Comparison of ENCODE assay signal across 15 cellular contexts in the genomic region with DNA sequence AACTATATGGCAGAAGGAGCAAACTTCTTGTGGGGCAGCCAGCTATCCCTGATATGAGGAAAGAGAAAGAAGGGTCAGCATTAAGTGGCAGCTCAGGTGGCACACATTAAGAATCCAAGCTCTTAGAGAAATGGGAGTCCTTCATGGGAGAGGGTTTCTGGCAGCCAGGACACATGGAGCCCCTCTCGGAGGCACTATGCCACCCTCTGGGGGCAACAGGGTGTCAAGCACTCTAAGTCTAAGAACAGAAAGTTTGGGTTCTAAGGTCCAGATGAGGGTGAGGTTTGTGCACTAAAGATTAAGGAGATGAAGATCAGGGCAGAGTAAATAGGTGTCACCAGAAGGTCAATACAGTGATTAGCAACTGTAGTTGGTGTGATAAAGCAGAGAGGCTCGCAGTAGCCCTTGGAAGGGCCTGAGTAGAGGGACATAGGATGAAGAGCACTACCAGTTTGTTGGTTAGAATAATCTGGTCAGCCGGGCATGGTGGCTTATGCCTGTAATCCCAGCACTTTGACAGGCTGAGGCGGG.
DNase-seq lines count a peak whose midpoint lies in the region; ATAC-seq and TF ChIP-seq lines count a peak whose summit lies in the region.
"Had no signal": no experiment of that assay in that cellular context is flagged by ENCODE, and none has a peak within 500 bp of the region (broad histone marks: within the 10 kb centered on the region; RNA-seq: fewer than 3 reads in every experiment).

No MANE protein-coding gene starts in this region.

- no peak for DNase-seq in activated CD8-positive, alpha-beta memory T cell treated with anti-CD3 and anti-CD28 coated beads, Interleukin-2, amount 10 ng/mL, durations not matched to agents 7 days and 5 days
- no peak for DNase-seq in activated CD8-positive, alpha-beta memory T cell treated with anti-CD3 and anti-CD28 coated beads, Interleukin-2, amount 50 U/mL, for 4 hours
- DNase-seq in H7 (peak; percentile 43), nephron progenitor cell (no peak), AG08395 (ENCODE audit: low spot score) (no peak), endothelial cell (ENCODE audit: low spot score) (no peak)
- DNase-seq in activated T-helper 1 cell treated with anti-CD3 and anti-CD28 coated beads, Interleukin-12 subunit alpha, Interleukin-12 subunit beta, Interleukin-2, Interleukin-4 antibody, amounts not matched to agents 30 ng/mL and 10 ng/mL and 1 ng/mL, durations not matched to agents 14 hours and 24 hours and 36 hours (ENCODE audit: low spot score) = no peak
- DNase-seq in activated effector memory CD4-positive, alpha-beta T cell treated with anti-CD3 and anti-CD28 coated beads, Interleukin-2, amount 50 U/mL, for 16 hours = no peak
- DNase-seq: GDM1; heart right ventricle; left lung; NCI-H526 treated with DMSO at 0.1 percent for 48 hours; nucleus accumbens; stimulated activated CD4-positive, alpha-beta T cell treated with anti-CD3 and anti-CD28 coated beads, Interleukin-12 subunit alpha, Interleukin-12 subunit beta, amount 100 ng/mL, for 4 hours had no signal

- no peak for ATAC-seq in activated CD8-positive, alpha-beta memory T cell treated with anti-CD3 and anti-CD28 coated beads, Interleukin-2, amount 10 ng/mL, durations not matched to agents 7 days and 5 days
- ATAC-seq: left lung had no signal

- no peaks in the 10 kb centered on the region for H3K27me3 ChIP-seq in H7 (ENCODE audit: control insufficient read depth, insufficient read depth, low read length)
- H3K27me3 ChIP-seq: heart right ventricle, left lung, SJSA1 had no signal

- intact Hi-C loops in activated T-helper 1 cell treated with anti-CD3 and anti-CD28 coated beads, Interleukin-12 subunit alpha, Interleukin-12 subunit beta, Interleukin-2, Interleukin-4 antibody, amounts not matched to agents 30 ng/mL and 10 ng/mL and 1 ng/mL, durations not matched to agents 14 hours and 24 hours and 36 hours (cut with micrococcal nuclease) = no loop called here

- peaks cover 39% of the 10 kb centered on the region for H3K4me1 Mint-ChIP-seq in activated CD8-positive, alpha-beta memory T cell treated with anti-CD3 and anti-CD28 coated beads, Interleukin-2, amount 10 ng/mL, durations not matched to agents 7 days and 5 days
- peaks cover 72% of the 10 kb centered on the region for H3K4me1 Mint-ChIP-seq in activated T-helper 1 cell treated with anti-CD3 and anti-CD28 coated beads, Interleukin-12 subunit alpha, Interleukin-12 subunit beta, Interleukin-2, Interleukin-4 antibody, amounts not matched to agents 30 ng/mL and 10 ng/mL and 1 ng/mL, durations not matched to agents 14 hours and 24 hours and 36 hours (ENCODE audit: low read depth)
- H3K4me1 Mint-ChIP-seq in nephron progenitor cell (peaks cover 50% of the 10 kb centered on the region), endothelial cell (ENCODE audit: unreplicated experiment) (peaks cover 22% of the 10 kb centered on the region)

- H3K9me3 Mint-ChIP-seq in activated CD8-positive, alpha-beta memory T cell treated with anti-CD3 and anti-CD28 coated beads, Interleukin-2, amount 10 ng/mL, durations not matched to agents 7 days and 5 days (ENCODE audit: low read depth) = peaks cover 3% of the 10 kb centered on the region
- no peaks in the 10 kb centered on the region for H3K9me3 Mint-ChIP-seq in activated T-helper 1 cell treated with anti-CD3 and anti-CD28 coated beads, Interleukin-12 subunit alpha, Interleukin-12 subunit beta, Interleukin-2, Interleukin-4 antibody, amounts not matched to agents 30 ng/mL and 10 ng/mL and 1 ng/mL, durations not matched to agents 14 hours and 24 hours and 36 hours
- H3K9me3 Mint-ChIP-seq in nephron progenitor cell (peaks cover 3% of the 10 kb centered on the region), endothelial cell (ENCODE audit: unreplicated experiment) (no peaks in the 10 kb centered on the region)

- TF ChIP-seq CTCF in nephron progenitor cell (IDR thresholded peaks at IDR 0.05) (no peak), endothelial cell (IDR thresholded peaks at IDR 0.05; ENCODE audit: unreplicated experiment) (no peak)

- peaks cover 1% of the 10 kb centered on the region for H3K36me3 ChIP-seq in H7 (replicated peaks; ENCODE audit: control insufficient read depth, insufficient read depth, low read length)
- H3K36me3 ChIP-seq: left lung, SJSA1 had no signal

- no peaks in the 10 kb centered on the region for H3K27me3 Mint-ChIP-seq in activated CD8-positive, alpha-beta memory T cell treated with anti-CD3 and anti-CD28 coated beads, Interleukin-2, amount 10 ng/mL, durations not matched to agents 7 days and 5 days
- H3K27me3 Mint-ChIP-seq in activated T-helper 1 cell treated with anti-CD3 and anti-CD28 coated beads, Interleukin-12 subunit alpha, Interleukin-12 subunit beta, Interleukin-2, Interleukin-4 antibody, amounts not matched to agents 30 ng/mL and 10 ng/mL and 1 ng/mL, durations not matched to agents 14 hours and 24 hours and 36 hours (ENCODE audit: insufficient read depth) = no peaks in the 10 kb centered on the region
- H3K27me3 Mint-ChIP-seq in nephron progenitor cell (ENCODE audit: low read depth, poor library complexity) (no peaks in the 10 kb centered on the region), endothelial cell (ENCODE audit: unreplicated experiment) (peaks cover 2% of the 10 kb centered on the region)

- H3K4me3 ChIP-seq in H7 (ENCODE audit: insufficient read depth, low read depth, low read length) = no peak overlapping the region
- H3K4me3 ChIP-seq: heart right ventricle, left lung, SJSA1 had no signal

- CTCF ChIA-PET in activated CD8-positive, alpha-beta memory T cell treated with anti-CD3 and anti-CD28 coated beads, Interleukin-2, amount 10 ng/mL, durations not matched to agents 7 days and 5 days (lab: Charles Lee) = interaction anchor here (0.6 to 1.5 kb wide), 4 partner anchors 8 to 170 kb away, joined by 3 to 4 read pairs (median 3); no protein-coding TSS in a partner anchor

- H3K4me3 Mint-ChIP-seq in activated CD8-positive, alpha-beta memory T cell treated with anti-CD3 and anti-CD28 coated beads, Interleukin-2, amount 10 ng/mL, durations not matched to agents 7 days and 5 days = no peak overlapping the region
- H3K4me3 Mint-ChIP-seq in activated T-helper 1 cell treated with anti-CD3 and anti-CD28 coated beads, Interleukin-12 subunit alpha, Interleukin-12 subunit beta, Interleukin-2, Interleukin-4 antibody, amounts not matched to agents 30 ng/mL and 10 ng/mL and 1 ng/mL, durations not matched to agents 14 hours and 24 hours and 36 hours = peak overlapping the region; percentile 10
- no peak overlapping the region for H3K4me3 Mint-ChIP-seq in nephron progenitor cell
- no peak overlapping the region for H3K4me3 Mint-ChIP-seq in endothelial cell (ENCODE audit: unreplicated experiment)

- peak overlapping the region; percentile 66 for H3K27ac Mint-ChIP-seq in activated CD8-positive, alpha-beta memory T cell treated with anti-CD3 and anti-CD28 coated beads, Interleukin-2, amount 10 ng/mL, durations not matched to agents 7 days and 5 days
- peak overlapping the region; percentile 46 for H3K27ac Mint-ChIP-seq in activated T-helper 1 cell treated with anti-CD3 and anti-CD28 coated beads, Interleukin-12 subunit alpha, Interleukin-12 subunit beta, Interleukin-2, Interleukin-4 antibody, amounts not matched to agents 30 ng/mL and 10 ng/mL and 1 ng/mL, durations not matched to agents 14 hours and 24 hours and 36 hours
- H3K27ac Mint-ChIP-seq in nephron progenitor cell = peak overlapping the region; percentile 41
- no peak overlapping the region for H3K27ac Mint-ChIP-seq in endothelial cell (ENCODE audit: unreplicated experiment)

- H3K36me3 Mint-ChIP-seq in activated CD8-positive, alpha-beta memory T cell treated with anti-CD3 and anti-CD28 coated beads, Interleukin-2, amount 10 ng/mL, durations not matched to agents 7 days and 5 days = peaks cover 33% of the 10 kb centered on the region
- H3K36me3 Mint-ChIP-seq in activated T-helper 1 cell treated with anti-CD3 and anti-CD28 coated beads, Interleukin-12 subunit alpha, Interleukin-12 subunit beta, Interleukin-2, Interleukin-4 antibody, amounts not matched to agents 30 ng/mL and 10 ng/mL and 1 ng/mL, durations not matched to agents 14 hours and 24 hours and 36 hours (ENCODE audit: low read depth) = peaks cover 45% of the 10 kb centered on the region
- H3K36me3 Mint-ChIP-seq in nephron progenitor cell (ENCODE audit: low read depth) (peaks cover 77% of the 10 kb centered on the region), endothelial cell (ENCODE audit: low read depth, unreplicated experiment) (peaks cover 16% of the 10 kb centered on the region)
